ENCODE assay signal across 9 cellular contexts in the genomic region with DNA sequence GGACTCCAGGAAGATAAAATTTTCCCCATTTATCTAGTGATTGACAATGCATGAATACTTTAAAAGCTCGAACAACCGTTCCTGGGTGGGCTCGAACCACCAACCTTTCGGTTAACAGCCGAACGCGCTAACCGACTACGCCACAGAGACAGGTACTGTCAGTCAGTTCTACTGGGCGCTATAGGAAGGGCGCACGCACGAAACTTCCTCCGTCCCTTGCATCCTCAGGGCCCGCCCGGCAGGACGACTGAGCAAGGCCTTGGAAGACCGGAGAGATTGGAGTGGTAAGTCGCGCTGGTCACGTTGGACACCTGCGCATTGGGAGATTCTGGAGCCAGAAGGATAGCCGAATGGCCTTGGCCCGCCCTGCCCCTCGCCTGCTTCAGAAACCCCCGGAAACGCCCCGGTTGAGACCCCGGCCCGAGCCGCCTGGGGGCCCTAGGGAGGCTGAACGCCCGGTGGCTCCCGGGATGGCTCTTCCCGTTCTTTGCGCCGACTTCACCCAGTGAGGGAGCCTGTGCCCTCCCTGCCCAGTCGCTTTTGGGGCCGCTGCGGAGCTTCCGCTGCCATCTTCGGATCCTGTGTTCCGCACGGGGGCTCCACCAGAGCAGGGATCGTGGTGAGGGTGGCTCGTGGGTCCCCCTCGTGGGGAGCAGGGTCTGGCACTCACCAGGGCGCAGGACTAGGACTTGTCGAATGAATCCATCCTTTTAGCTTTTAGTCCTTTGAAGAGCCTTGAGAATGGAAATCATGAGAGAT. TPM values are rescaled to one million over a fixed set of nuclear protein-coding genes. Genes with fewer than 3 reads are reported as not detected.
DNase-seq lines count a peak whose midpoint lies in the region; TF ChIP-seq lines count a peak whose summit lies in the region.
"Not testable (repeated sequence)": the region's sequence is repeated elsewhere in the genome, so short reads cannot be mapped to it uniquely, and the experiment has no call there.
"Had no signal": no experiment of that assay in that cellular context is flagged by ENCODE, and none has a peak within 500 bp of the region (broad histone marks: within the 10 kb centered on the region; RNA-seq: fewer than 3 reads in every experiment).

No MANE protein-coding gene starts in this region.

- WGBS in neuronal stem cell (ENCODE audit: extremely low coverage in 2 of 2, insufficient read length in 2 of 2, insufficient replicate concordance in 1 of 2), 2 donors = no CpG with 5 or more reads among the region's 49 CpGs

- not testable (repeated sequence) for H4K8ac ChIP-seq in neuronal stem cell (ENCODE audit: low read depth, low read length)

- intact Hi-C loops in PC-9 (cut with micrococcal nuclease; ENCODE audit: unreplicated experiment); activated CD4-positive, alpha-beta memory T cell treated with anti-CD3 and anti-CD28 coated beads for 36 hours (cut with micrococcal nuclease); MCF 10A (cut with micrococcal nuclease): not testable (repeated sequence)

- not testable (repeated sequence) for H3K23ac ChIP-seq in neuronal stem cell (ENCODE audit: low read depth, low read length, poor library complexity)

- not testable (repeated sequence) for H3K27me3 Mint-ChIP-seq in activated CD4-positive, alpha-beta memory T cell treated with anti-CD3 and anti-CD28 coated beads for 36 hours; MCF 10A (ENCODE audit: insufficient read depth, unreplicated experiment)

- H3K4me3 Mint-ChIP-seq in activated CD4-positive, alpha-beta memory T cell treated with anti-CD3 and anti-CD28 coated beads for 36 hours = peak overlapping the region; percentile 89
- peak overlapping the region; percentile 56 for H3K4me3 Mint-ChIP-seq in MCF 10A (ENCODE audit: unreplicated experiment)

- H3K4me3 ChIP-seq in PC-9 (peak overlapping the region; percentile 83), neuronal stem cell (ENCODE audit: low read length in 2 of 2) (peak overlapping the region; percentile 44 to 72)

- H3K27me3 ChIP-seq in PC-9 (ENCODE audit: insufficient read depth, low read depth); neuronal stem cell (ENCODE audit: control insufficient read depth in 3 of 3, insufficient read depth in 3 of 3, low read depth in 1 of 3, low read length in 3 of 3): not testable (repeated sequence)

- CTCF ChIA-PET in PC-9 (lab: Charles Lee); activated CD4-positive, alpha-beta memory T cell treated with anti-CD3 and anti-CD28 coated beads for 36 hours (lab: Charles Lee); MCF 10A (lab: Yijun Ruan, JAX): not testable (repeated sequence)

- H2BK15ac ChIP-seq in neuronal stem cell (ENCODE audit: low read length) = not testable (repeated sequence)

- not testable (repeated sequence) for H3K9me3 Mint-ChIP-seq in activated CD4-positive, alpha-beta memory T cell treated with anti-CD3 and anti-CD28 coated beads for 36 hours; MCF 10A (ENCODE audit: unreplicated experiment)

- not testable (repeated sequence) for H2BK12ac ChIP-seq in neuronal stem cell (ENCODE audit: low read length)

- H3K4me1 ChIP-seq in PC-9 (replicated peaks; ENCODE audit: insufficient read depth); neuronal stem cell (ENCODE audit: control insufficient read depth in 2 of 2, insufficient read depth in 1 of 2, low read depth in 1 of 2, low read length in 2 of 2): not testable (repeated sequence)

- H2BK5ac ChIP-seq in neuronal stem cell (ENCODE audit: low read length) = not testable (repeated sequence)

- H3K36me3 Mint-ChIP-seq in activated CD4-positive, alpha-beta memory T cell treated with anti-CD3 and anti-CD28 coated beads for 36 hours = not testable (repeated sequence)
- peaks cover 13% of the 10 kb centered on the region for H3K36me3 Mint-ChIP-seq in MCF 10A (ENCODE audit: insufficient read depth, unreplicated experiment)

- H3K4me2 ChIP-seq in PC-9 (peak overlapping the region; percentile 66), neuronal stem cell (ENCODE audit: insufficient read depth, low read length, poor library complexity, severe bottlenecking) (peak overlapping the region; percentile 25)

- H3K4me1 Mint-ChIP-seq in activated CD4-positive, alpha-beta memory T cell treated with anti-CD3 and anti-CD28 coated beads for 36 hours (ENCODE audit: low read depth); MCF 10A (ENCODE audit: insufficient read depth, unreplicated experiment): not testable (repeated sequence)

- not testable (repeated sequence) for H3F3A ChIP-seq in PC-9 (ENCODE audit: insufficient read depth, low read depth)

- H3K9me3 ChIP-seq in PC-9 (ENCODE audit: insufficient read depth, low read depth); neuronal stem cell (replicated peaks in 1 of 2; ENCODE audit: control insufficient read depth in 2 of 2, insufficient read depth in 1 of 2, low read depth in 1 of 2, low read length in 2 of 2): not testable (repeated sequence)

- H3K79me2 ChIP-seq in PC-9 (ENCODE audit: low read depth) = not testable (repeated sequence)

- H3K9ac ChIP-seq in neuronal stem cell (ENCODE audit: low read depth, low read length, poor library complexity) = not testable (repeated sequence)

- DNase-seq in CD1c-positive myeloid dendritic cell (ENCODE audit: extremely low spot score) (peak; percentile 55), HPDE6-E6E7 (ENCODE audit: extremely low spot score) (peak; percentile 13), PC-9 (peak; percentile 83 to 89), MCF 10A (ENCODE audit: unreplicated experiment) (peak; percentile 32), hepatic stellate cell (ENCODE audit: low spot score) (peak; percentile 22)
- DNase-seq in activated CD4-positive, alpha-beta memory T cell treated with anti-CD3 and anti-CD28 coated beads for 36 hours = peak; percentile 88
- not testable (repeated sequence) for DNase-seq in neuronal stem cell (ENCODE audit: low spot score)
- DNase-seq in stimulated activated CD8-positive, alpha-beta memory T cell treated with anti-CD3 and anti-CD28 coated beads, Interleukin-15, amount 100 ng/mL, for 1 hour (ENCODE audit: low read depth) = peak; percentile 43

- H3K36me3 ChIP-seq in PC-9 (ENCODE audit: low read depth); neuronal stem cell (replicated peaks in 1 of 2; ENCODE audit: control insufficient read depth in 2 of 2, insufficient read depth in 2 of 2, low read length in 2 of 2): not testable (repeated sequence)

- not testable (repeated sequence) for H3K9me2 ChIP-seq in PC-9 (ENCODE audit: insufficient read depth)

- H3K79me1 ChIP-seq in neuronal stem cell (ENCODE audit: low read depth, low read length) = not testable (repeated sequence)

- not testable (repeated sequence) for H2AK5ac ChIP-seq in neuronal stem cell (ENCODE audit: low read depth, low read length)

- H3K14ac ChIP-seq in neuronal stem cell (ENCODE audit: low read length) = not testable (repeated sequence)

- TF ChIP-seq CTCF in PC-9 (conservative IDR thresholded peaks at IDR 0.05) = peak; percentile 62
- peak; percentile 37 for TF ChIP-seq CTCF in MCF 10A (IDR thresholded peaks at IDR 0.05; ENCODE audit: unreplicated experiment)

- not testable (repeated sequence) for H4K91ac ChIP-seq in neuronal stem cell (ENCODE audit: low read depth, low read length, poor library complexity)

- BruUV-seq in PC-9 (replicated peaks; lab: Mats Ljungman, UMichigan) = TSS peak; percentile 73
- not testable (repeated sequence) for BruUV-seq in MCF 10A (replicated peaks; lab: Mats Ljungman, UMichigan)

- peak overlapping the region; percentile 74; the same call in 1 of the 2 replicates for H2AFZ ChIP-seq in PC-9
- peak overlapping the region; percentile 69 for H2AFZ ChIP-seq in neuronal stem cell (ENCODE audit: low read length)

- H3K27ac ChIP-seq in PC-9 = peak overlapping the region; percentile 68
- not testable (repeated sequence) for H3K27ac ChIP-seq in neuronal stem cell (replicated peaks; ENCODE audit: low read length)

- H3K4ac ChIP-seq in neuronal stem cell (ENCODE audit: low read length) = not testable (repeated sequence)

- POLR2A ChIA-PET in PC-9 (lab: Charles Lee; ENCODE audit: unreplicated experiment); activated CD4-positive, alpha-beta memory T cell treated with anti-CD3 and anti-CD28 coated beads for 36 hours (lab: Charles Lee); MCF 10A (lab: Yijun Ruan, JAX): not testable (repeated sequence)

- not testable (repeated sequence) for H2BK120ac ChIP-seq in neuronal stem cell (ENCODE audit: low read depth, low read length)

- H3K27ac Mint-ChIP-seq in activated CD4-positive, alpha-beta memory T cell treated with anti-CD3 and anti-CD28 coated beads for 36 hours = peak overlapping the region; percentile 93
- not testable (repeated sequence) for H3K27ac Mint-ChIP-seq in MCF 10A (ENCODE audit: low read depth, unreplicated experiment)

- H3K18ac ChIP-seq in neuronal stem cell (ENCODE audit: low read length) = not testable (repeated sequence)

- H4K20me1 ChIP-seq in PC-9 (ENCODE audit: insufficient read depth) = not testable (repeated sequence)

RNA-seq across cellular contexts. Expression of a gene that starts 45.2 kb away (rescaled TPM):
- total RNA-seq in PC-9 (2021) (not detected in 2 replicates), MCF 10A (2022) (not detected in 2 replicates)
- not detected for total RNA-seq in activated CD4-positive, alpha-beta memory T cell treated with anti-CD3 and anti-CD28 coated beads for 36 hours
- not detected for polyA plus RNA-seq in neuronal stem cell (2013, experiment 1 of 2)
- not detected for polyA plus RNA-seq in neuronal stem cell (2013, experiment 2 of 2)
- total RNA-seq: frontal cortex had no signal
